36 cellular contexts compared by ENCODE assay signal in the genomic region with DNA sequence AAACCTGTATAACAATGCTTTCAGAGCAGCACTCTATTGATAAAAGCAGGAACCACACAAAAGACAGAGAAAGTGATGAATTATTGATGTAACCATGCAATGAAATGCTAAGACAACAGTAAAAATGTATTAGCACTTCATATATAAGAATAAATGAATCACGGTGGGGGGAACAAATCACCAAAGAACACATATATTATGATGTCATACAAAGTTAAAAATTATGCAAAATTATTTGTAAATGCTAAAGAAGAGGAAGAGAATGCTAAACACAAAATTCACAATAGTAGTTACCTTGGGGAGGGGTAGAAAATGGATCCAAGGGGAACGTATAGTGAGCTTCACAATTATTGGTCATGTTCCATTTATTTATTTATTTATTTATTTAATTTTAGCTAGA.
"Had no signal": no experiment of that assay in that cellular context is flagged by ENCODE, and none has a peak within 500 bp of the region (broad histone marks: within the 10 kb centered on the region; RNA-seq: fewer than 3 reads in every experiment).

No MANE protein-coding gene starts in this region.

- H3K27ac Mint-ChIP-seq: activated B cell treated with CpG ODN at 0.5 μM for 24 hours; activated CD4-positive, alpha-beta memory T cell treated with anti-CD3 and anti-CD28 coated beads for 36 hours; activated CD4-positive, alpha-beta T cell treated with anti-CD3 and anti-CD28 coated beads, Interleukin-2, amount 10 ng/mL, durations not matched to agents 24 days and 14 days; activated CD8-positive, alpha-beta T cell treated with anti-CD3 and anti-CD28 coated beads for 36 hours; activated naive CD4-positive, alpha-beta T cell treated with anti-CD3 and anti-CD28 coated beads for 36 hours; activated naive CD4-positive, alpha-beta T cell treated with anti-CD3 and anti-CD28 coated beads, Interleukin-2, amount 50 U/mL, for 72 hours; activated naive CD8-positive, alpha-beta T cell treated with anti-CD3 and anti-CD28 coated beads for 36 hours; activated T-cell treated with anti-CD3 and anti-CD28 coated beads, Interleukin-2, amount 50 U/mL, for 72 hours; activated T-helper 1 cell treated with anti-CD3 and anti-CD28 coated beads, Interleukin-12 subunit alpha, Interleukin-12 subunit beta, Interleukin-2, Interleukin-4 antibody, amounts not matched to agents 30 ng/mL and 10 ng/mL and 1 ng/mL, durations not matched to agents 14 hours and 24 hours and 36 hours; activated T-helper 17 cell treated with anti-CD3 and anti-CD28 coated beads, Interleukin-2, amount 50 U/mL, for 72 hours; T-helper 1 cell treated with Interleukin-12 subunit alpha and Interleukin-12 subunit beta and Interleukin-4 antibody, amounts not matched to agents 30 μg/mL and 1 μg/mL, for 36 hours; T-helper 2 cell treated with Interferon-gamma antibody and Interleukin-4, amounts not matched to agents 5 μg/mL and 100 μg/mL, for 36 hours had no signal

- H3K27me3 ChIP-seq: adrenal gland, body of pancreas, brain microvascular endothelial cell, breast epithelium had no signal

- H3K27me3 Mint-ChIP-seq: activated B cell treated with CpG ODN at 0.5 μM for 24 hours; activated CD8-positive, alpha-beta T cell treated with anti-CD3 and anti-CD28 coated beads for 36 hours had no signal

- H3K4me1 Mint-ChIP-seq: activated B cell treated with CpG ODN at 0.5 μM for 24 hours; activated CD4-positive, alpha-beta T cell treated with anti-CD3 and anti-CD28 coated beads, Interleukin-2, amount 10 ng/mL, durations not matched to agents 24 days and 14 days; activated naive CD8-positive, alpha-beta T cell treated with anti-CD3 and anti-CD28 coated beads for 36 hours; activated T-helper 17 cell treated with anti-CD3 and anti-CD28 coated beads, Interleukin-2, amount 50 U/mL, for 72 hours had no signal

- H3K27ac ChIP-seq: adrenal gland, body of pancreas, brain microvascular endothelial cell, breast epithelium, VCaP had no signal

- H3K4me1 ChIP-seq: adrenal gland, breast epithelium had no signal

- H3K36me3 ChIP-seq: breast epithelium had no signal

- H3K9me3 ChIP-seq: adrenal gland, body of pancreas, breast epithelium had no signal

- H3K4me3 Mint-ChIP-seq: activated B cell treated with CpG ODN at 0.5 μM for 24 hours; activated CD4-positive, alpha-beta memory T cell treated with anti-CD3 and anti-CD28 coated beads for 36 hours; activated CD4-positive, alpha-beta T cell treated with anti-CD3 and anti-CD28 coated beads, Interleukin-2, amount 10 ng/mL, durations not matched to agents 24 days and 14 days; activated CD8-positive, alpha-beta T cell treated with anti-CD3 and anti-CD28 coated beads for 36 hours; activated naive CD4-positive, alpha-beta T cell treated with anti-CD3 and anti-CD28 coated beads for 36 hours; activated naive CD8-positive, alpha-beta T cell treated with anti-CD3 and anti-CD28 coated beads for 36 hours; activated T-cell treated with anti-CD3 and anti-CD28 coated beads, Interleukin-2, amount 50 U/mL, for 4 hours; activated T-cell treated with anti-CD3 and anti-CD28 coated beads, Interleukin-2, amount 50 U/mL, for 72 hours; activated T-helper 1 cell treated with anti-CD3 and anti-CD28 coated beads, Interleukin-12 subunit alpha, Interleukin-12 subunit beta, Interleukin-2, Interleukin-4 antibody, amounts not matched to agents 30 ng/mL and 10 ng/mL and 1 ng/mL, durations not matched to agents 14 hours and 24 hours and 36 hours; activated T-helper 17 cell treated with anti-CD3 and anti-CD28 coated beads, Interleukin-2, amount 50 U/mL, for 72 hours; T-helper 1 cell treated with Interleukin-12 subunit alpha and Interleukin-12 subunit beta and Interleukin-4 antibody, amounts not matched to agents 30 μg/mL and 1 μg/mL, for 36 hours; T-helper 2 cell treated with Interferon-gamma antibody and Interleukin-4, amounts not matched to agents 5 μg/mL and 100 μg/mL, for 36 hours had no signal

- H3K36me3 Mint-ChIP-seq: activated CD4-positive, alpha-beta memory T cell treated with anti-CD3 and anti-CD28 coated beads for 36 hours; activated naive CD4-positive, alpha-beta T cell treated with anti-CD3 and anti-CD28 coated beads, Interleukin-2, amount 50 U/mL, for 72 hours; activated naive CD8-positive, alpha-beta T cell treated with anti-CD3 and anti-CD28 coated beads for 36 hours had no signal

- H3K9me3 Mint-ChIP-seq: activated B cell treated with CpG ODN at 0.5 μM for 24 hours; activated CD4-positive, alpha-beta memory T cell treated with anti-CD3 and anti-CD28 coated beads for 36 hours; activated CD4-positive, alpha-beta T cell treated with anti-CD3 and anti-CD28 coated beads, Interleukin-2, amount 10 ng/mL, durations not matched to agents 24 days and 14 days; activated CD8-positive, alpha-beta T cell treated with anti-CD3 and anti-CD28 coated beads for 36 hours; activated naive CD4-positive, alpha-beta T cell treated with anti-CD3 and anti-CD28 coated beads for 36 hours; activated naive CD4-positive, alpha-beta T cell treated with anti-CD3 and anti-CD28 coated beads, Interleukin-2, amount 50 U/mL, for 72 hours; activated naive CD8-positive, alpha-beta T cell treated with anti-CD3 and anti-CD28 coated beads for 36 hours; activated T-cell treated with anti-CD3 and anti-CD28 coated beads, Interleukin-2, amount 50 U/mL, for 4 hours; activated T-cell treated with anti-CD3 and anti-CD28 coated beads, Interleukin-2, amount 50 U/mL, for 72 hours; activated T-helper 1 cell treated with anti-CD3 and anti-CD28 coated beads, Interleukin-12 subunit alpha, Interleukin-12 subunit beta, Interleukin-2, Interleukin-4 antibody, amounts not matched to agents 30 ng/mL and 10 ng/mL and 1 ng/mL, durations not matched to agents 14 hours and 24 hours and 36 hours; activated T-helper 17 cell treated with anti-CD3 and anti-CD28 coated beads, Interleukin-2, amount 50 U/mL, for 72 hours; T-helper 1 cell treated with Interleukin-12 subunit alpha and Interleukin-12 subunit beta and Interleukin-4 antibody, amounts not matched to agents 30 μg/mL and 1 μg/mL, for 36 hours; T-helper 2 cell treated with Interferon-gamma antibody and Interleukin-4, amounts not matched to agents 5 μg/mL and 100 μg/mL, for 36 hours had no signal

- DNase-seq: activated B cell treated with CpG ODN at 0.5 μM for 24 hours; activated CD4-positive, alpha-beta memory T cell treated with anti-CD3 and anti-CD28 coated beads for 36 hours; activated CD4-positive, alpha-beta T cell treated with anti-CD3 and anti-CD28 coated beads for 4 hours; activated CD4-positive, alpha-beta T cell treated with anti-CD3 and anti-CD28 coated beads, Interleukin-2, amount 10 ng/mL, durations not matched to agents 24 days and 14 days; activated CD4-positive, alpha-beta T cell treated with anti-CD3 and anti-CD28 coated beads, Interleukin-2, amount 50 U/mL, for 1 hour; activated CD4-positive, alpha-beta T cell treated with anti-CD3 and anti-CD28 coated beads, Interleukin-2, amount 50 U/mL, for 4 hours; activated CD4-positive, CD25-positive, alpha-beta regulatory T cell treated with anti-CD3 and anti-CD28 coated beads, Interleukin-2, amount 50 U/mL, for 72 hours; activated CD8-positive, alpha-beta memory T cell treated with anti-CD3 and anti-CD28 coated beads, Interleukin-2, amount 50 U/mL, for 4 hours; activated CD8-positive, alpha-beta T cell treated with anti-CD3 and anti-CD28 coated beads for 36 hours; activated effector memory CD4-positive, alpha-beta T cell treated with anti-CD3 and anti-CD28 coated beads, Interleukin-2, amount 50 U/mL, for 16 hours; activated gamma-delta T cell treated with Interleukin-2 at 50 U/mL for 16 hours; activated naive CD4-positive, alpha-beta T cell; activated naive CD4-positive, alpha-beta T cell treated with anti-CD3 and anti-CD28 coated beads for 36 hours; activated naive CD4-positive, alpha-beta T cell treated with anti-CD3 and anti-CD28 coated beads, Interleukin-2, amount 50 U/mL, for 16 hours; activated naive CD8-positive, alpha-beta T cell treated with anti-CD3 and anti-CD28 coated beads for 36 hours; activated T-cell treated with anti-CD3 and anti-CD28 coated beads for 4 hours; activated T-cell treated with anti-CD3 and anti-CD28 coated beads, Interleukin-2, amount 50 U/mL, for 1 hour; activated T-cell treated with anti-CD3 and anti-CD28 coated beads, Interleukin-2, amount 50 U/mL, for 4 hours; activated T-cell treated with anti-CD3 and anti-CD28 coated beads, Interleukin-2, amount 50 U/mL, for 72 hours; adrenal gland; amniotic stem cell; aorta; body of pancreas; brain microvascular endothelial cell; central memory CD4-positive, alpha-beta T cell; T-helper 2 cell; T-helper 9 cell had no signal

- FAIRE-seq: astrocyte, TTC549 had no signal

- ATAC-seq: activated CD8-positive, alpha-beta T cell treated with anti-CD3 and anti-CD28 coated beads for 36 hours; activated naive CD4-positive, alpha-beta T cell treated with anti-CD3 and anti-CD28 coated beads, Interleukin-2, amount 50 U/mL, for 72 hours; activated T-cell treated with anti-CD3 and anti-CD28 coated beads, Interleukin-2, amount 50 U/mL, for 4 hours; activated T-cell treated with anti-CD3 and anti-CD28 coated beads, Interleukin-2, amount 50 U/mL, for 72 hours; activated T-helper 17 cell treated with anti-CD3 and anti-CD28 coated beads, Interleukin-2, amount 50 U/mL, for 72 hours; body of pancreas had no signal

- H3K4me3 ChIP-seq: adrenal gland, body of pancreas, breast epithelium had no signal
